In genomic region chr3:150270883-150271577, GRCh38 we compare ENCODE assay signal across 19 cellular contexts.
"Had no signal": no experiment of that assay in that cellular context is flagged by ENCODE, and none has a peak within 500 bp of the region (broad histone marks: within the 10 kb centered on the region; RNA-seq: fewer than 3 reads in every experiment).

No MANE protein-coding gene starts in this region.

- H3K9me3 Mint-ChIP-seq: naive B cell had no signal

- DNase-seq: cortex of kidney; dorsolateral prefrontal cortex; effector CD8-positive, alpha-beta T cell; heart left ventricle; hypothalamus; kidney glomerular epithelial cell; mammary epithelial cell; naive B cell; posterior cingulate gyrus; stimulated activated CD4-positive, alpha-beta T cell treated with anti-CD3 and anti-CD28 coated beads, Interleukin-2, amount 100 ng/mL, for 24 hours; stimulated activated CD4-positive, alpha-beta T cell treated with anti-CD3 and anti-CD28 coated beads, Interleukin-4, amount 100 ng/mL, for 4 hours; stimulated activated naive B cell treated with anti-CD40 and anti-IgM and Interleukin-4, amounts not matched to agents 10 μg/mL and 1 μg/mL and 100 μg/mL, for 72 hours; stomach; substantia nigra; upper lobe of left lung; uterus had no signal

- H3K27me3 ChIP-seq: heart left ventricle, neutrophil, stomach, upper lobe of left lung, uterus had no signal

- H3K27ac ChIP-seq: dorsolateral prefrontal cortex, heart left ventricle, neutrophil, stomach, upper lobe of left lung, uterus had no signal

- H3K27ac Mint-ChIP-seq: naive B cell; stimulated activated naive B cell treated with anti-CD40 and anti-IgM and Interleukin-4, amounts not matched to agents 10 μg/mL and 1 μg/mL and 100 μg/mL, for 72 hours had no signal

- H3K36me3 Mint-ChIP-seq: naive B cell had no signal

- H3K27me3 Mint-ChIP-seq: naive B cell; stimulated activated naive B cell treated with anti-CD40 and anti-IgM and Interleukin-4, amounts not matched to agents 10 μg/mL and 1 μg/mL and 100 μg/mL, for 72 hours had no signal

- H3K4me3 Mint-ChIP-seq: naive B cell; stimulated activated naive B cell treated with anti-CD40 and anti-IgM and Interleukin-4, amounts not matched to agents 10 μg/mL and 1 μg/mL and 100 μg/mL, for 72 hours had no signal

- H3K4me3 ChIP-seq: dorsolateral prefrontal cortex, heart left ventricle, stomach, upper lobe of left lung, uterus had no signal

- H3K36me3 ChIP-seq: heart left ventricle, neutrophil, stomach, upper lobe of left lung, uterus had no signal

- H3K9me3 ChIP-seq: heart left ventricle, neutrophil, stomach, upper lobe of left lung, uterus had no signal

- ATAC-seq: heart left ventricle; left lobe of liver; sciatic nerve; stimulated activated naive B cell treated with anti-CD40 and anti-IgM and Interleukin-4, amounts not matched to agents 10 μg/mL and 1 μg/mL and 100 μg/mL, for 72 hours had no signal

- H3K4me1 ChIP-seq: heart left ventricle, stomach, upper lobe of left lung, uterus had no signal

- H3K4me1 Mint-ChIP-seq: naive B cell had no signal
